Comparison of ENCODE assay signal across 22 cellular contexts in genomic region chr7:155709453-155709852, GRCh38.
DNase-seq lines count a peak whose midpoint lies in the region; ATAC-seq and TF ChIP-seq lines count a peak whose summit lies in the region.
"Had no signal": no experiment of that assay in that cellular context is flagged by ENCODE, and none has a peak within 500 bp of the region (broad histone marks: within the 10 kb centered on the region; RNA-seq: fewer than 3 reads in every experiment).

No MANE protein-coding gene starts in this region.

- no peak overlapping the region for H3K9ac ChIP-seq in BLaER1
- H3K9ac ChIP-seq: GM23248 had no signal

- H3K4me3 ChIP-seq in BLaER1: no peak overlapping the region
- no peak overlapping the region for H3K4me3 ChIP-seq in SJCRH30
- no peak overlapping the region for H3K4me3 ChIP-seq in BE2C (ENCODE audit: low read depth, low read length)
- H3K4me3 ChIP-seq: GM23248, uterus had no signal

- no peaks in the 10 kb centered on the region for H3K9me3 ChIP-seq in BLaER1
- no peaks in the 10 kb centered on the region for H3K9me3 ChIP-seq in SJCRH30 (replicated peaks)
- H3K9me3 ChIP-seq in BE2C: no peaks in the 10 kb centered on the region
- H3K9me3 ChIP-seq: uterus had no signal

- in situ Hi-C loops in GM13977 (cut with MboI; ENCODE audit: low pct_unique_long_range_greater_than_20kb, low sequenced_read_pairs, unreplicated experiment): no loop called here

- no peaks in the 10 kb centered on the region for H3K27me3 ChIP-seq in BLaER1
- H3K27me3 ChIP-seq in SJCRH30: no peaks in the 10 kb centered on the region
- H3K27me3 ChIP-seq in BE2C: no peaks in the 10 kb centered on the region
- H3K27me3 ChIP-seq: uterus had no signal

- H3K4me2 ChIP-seq in BLaER1: peak overlapping the region; percentile 47; the same call in 1 of the 2 replicates

- H3K27ac ChIP-seq in BLaER1 (no peak overlapping the region), SJCRH30 (peak overlapping the region; percentile 44)
- H3K27ac ChIP-seq: GM23248, uterus had no signal

- H3K36me3 ChIP-seq in BLaER1: peaks cover 95% of the 10 kb centered on the region
- H3K36me3 ChIP-seq in SJCRH30: peaks cover 65% of the 10 kb centered on the region
- peaks cover 75% of the 10 kb centered on the region for H3K36me3 ChIP-seq in BE2C
- H3K36me3 ChIP-seq: uterus had no signal

- TF ChIP-seq CTCF in BE2C (IDR thresholded peaks at IDR 0.05; ENCODE audit: low read depth, low read length): no peak
- TF ChIP-seq CTCF in GM13977 (IDR thresholded peaks at IDR 0.05; ENCODE audit: extremely low read depth, insufficient read depth, missing control alignments): no peak

- DNase-seq in SJCRH30: peak in 1 of 2 experiments; percentile 42
- DNase-seq in cardiac septum (ENCODE audit: low spot score): no peak
- no peak for DNase-seq in BE2C
- no peak for DNase-seq in GM13977 (ENCODE audit: low spot score)
- DNase-seq: activated B cell treated with CpG ODN at 0.5 μM for 24 hours; activated CD8-positive, alpha-beta T cell treated with anti-CD3 and anti-CD28 coated beads for 36 hours; activated T-cell treated with anti-CD3 and anti-CD28 coated beads, Interleukin-2, amount 50 U/mL, for 48 hours; CD8-positive, alpha-beta memory T cell; DND-41; effector memory CD8-positive, alpha-beta T cell; GM23248; naive B cell; NCI-H1694; NCI-H2227 treated with DMSO at 0.1 percent for 48 hours; substantia nigra; uterus had no signal

- H3K4me1 ChIP-seq in BLaER1 (peaks cover 41% of the 10 kb centered on the region), SJCRH30 (peaks cover 19% of the 10 kb centered on the region), BE2C (no peaks in the 10 kb centered on the region)
- H3K4me1 ChIP-seq: uterus had no signal

- ATAC-seq in GM19438 (IDR thresholded peaks at IDR 0.05; ENCODE audit: low read depth, unreplicated experiment) (peak; percentile 56), HG03135 (IDR thresholded peaks at IDR 0.05; ENCODE audit: unreplicated experiment) (peak; percentile 61), GM19395 (IDR thresholded peaks at IDR 0.05; ENCODE audit: unreplicated experiment) (no peak)
- ATAC-seq: activated CD8-positive, alpha-beta T cell treated with anti-CD3 and anti-CD28 coated beads for 36 hours; activated naive CD4-positive, alpha-beta T cell treated with anti-CD3 and anti-CD28 coated beads, Interleukin-2, amount 50 U/mL, for 72 hours; effector memory CD8-positive, alpha-beta T cell; Panc1 had no signal

- H4K20me1 ChIP-seq in BLaER1: peaks cover 88% of the 10 kb centered on the region

- intact Hi-C loops in cardiac septum (cut with DNase I): no loop called here
